Comparison of ENCODE assay signal across 1 cellular context in genomic region chr2:169478745-169479256, GRCh38.
TF ChIP-seq lines count a peak whose summit lies in the region.

No MANE protein-coding gene starts in this region.

TF ChIP-seq in IMR-90, 13 proteins besides CTCF, POLR2A, EP300 and RAD21 (continued from another document):
- TF ChIP-seq RCOR1 (IDR thresholded peaks at IDR 0.05; ENCODE audit: insufficient replicate concordance, low read length) = no peak
- no peak for TF ChIP-seq BHLHE40 (IDR thresholded peaks at IDR 0.05; ENCODE audit: low read depth, low read length)
- TF ChIP-seq, protein P1, sequence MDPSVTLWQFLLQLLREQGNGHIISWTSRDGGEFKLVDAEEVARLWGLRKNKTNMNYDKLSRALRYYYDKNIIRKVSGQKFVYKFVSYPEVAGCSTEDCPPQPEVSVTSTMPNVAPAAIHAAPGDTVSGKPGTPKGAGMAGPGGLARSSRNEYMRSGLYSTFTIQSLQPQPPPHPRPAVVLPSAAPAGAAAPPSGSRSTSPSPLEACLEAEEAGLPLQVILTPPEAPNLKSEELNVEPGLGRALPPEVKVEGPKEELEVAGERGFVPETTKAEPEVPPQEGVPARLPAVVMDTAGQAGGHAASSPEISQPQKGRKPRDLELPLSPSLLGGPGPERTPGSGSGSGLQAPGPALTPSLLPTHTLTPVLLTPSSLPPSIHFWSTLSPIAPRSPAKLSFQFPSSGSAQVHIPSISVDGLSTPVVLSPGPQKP (IDR thresholded peaks at IDR 0.05; ENCODE audit: borderline replicate concordance, low read depth, low read length) = no peak
